Comparison of ENCODE assay signal across 1 cellular context in the genomic region with DNA sequence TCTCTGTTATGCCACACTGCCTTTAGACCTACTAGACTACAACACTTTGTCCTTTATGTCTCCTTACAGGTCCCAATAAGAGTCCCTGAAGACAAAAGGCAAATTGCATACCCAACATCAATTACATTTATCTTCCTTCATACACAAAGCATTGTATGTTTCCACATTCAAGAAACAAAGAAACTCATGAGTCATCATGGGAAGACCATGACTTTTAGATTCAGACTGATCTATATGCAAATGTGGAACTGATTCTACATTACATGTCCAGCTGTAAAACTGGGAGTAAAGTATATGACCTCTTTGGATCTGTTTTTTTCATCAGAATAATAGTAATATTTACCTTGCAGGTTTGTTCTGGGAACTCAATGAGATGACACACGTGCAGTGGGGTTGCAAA.
A peak's percentile ranks its signal among the peaks of the same experiment; 100 is the strongest.
TF ChIP-seq lines count a peak whose summit lies in the region.

No MANE protein-coding gene starts in this region.

TF ChIP-seq in K562, 482 proteins besides CTCF, POLR2A, EP300 and RAD21 (continued from another document and continues in another):
- TF ChIP-seq, protein P1, sequence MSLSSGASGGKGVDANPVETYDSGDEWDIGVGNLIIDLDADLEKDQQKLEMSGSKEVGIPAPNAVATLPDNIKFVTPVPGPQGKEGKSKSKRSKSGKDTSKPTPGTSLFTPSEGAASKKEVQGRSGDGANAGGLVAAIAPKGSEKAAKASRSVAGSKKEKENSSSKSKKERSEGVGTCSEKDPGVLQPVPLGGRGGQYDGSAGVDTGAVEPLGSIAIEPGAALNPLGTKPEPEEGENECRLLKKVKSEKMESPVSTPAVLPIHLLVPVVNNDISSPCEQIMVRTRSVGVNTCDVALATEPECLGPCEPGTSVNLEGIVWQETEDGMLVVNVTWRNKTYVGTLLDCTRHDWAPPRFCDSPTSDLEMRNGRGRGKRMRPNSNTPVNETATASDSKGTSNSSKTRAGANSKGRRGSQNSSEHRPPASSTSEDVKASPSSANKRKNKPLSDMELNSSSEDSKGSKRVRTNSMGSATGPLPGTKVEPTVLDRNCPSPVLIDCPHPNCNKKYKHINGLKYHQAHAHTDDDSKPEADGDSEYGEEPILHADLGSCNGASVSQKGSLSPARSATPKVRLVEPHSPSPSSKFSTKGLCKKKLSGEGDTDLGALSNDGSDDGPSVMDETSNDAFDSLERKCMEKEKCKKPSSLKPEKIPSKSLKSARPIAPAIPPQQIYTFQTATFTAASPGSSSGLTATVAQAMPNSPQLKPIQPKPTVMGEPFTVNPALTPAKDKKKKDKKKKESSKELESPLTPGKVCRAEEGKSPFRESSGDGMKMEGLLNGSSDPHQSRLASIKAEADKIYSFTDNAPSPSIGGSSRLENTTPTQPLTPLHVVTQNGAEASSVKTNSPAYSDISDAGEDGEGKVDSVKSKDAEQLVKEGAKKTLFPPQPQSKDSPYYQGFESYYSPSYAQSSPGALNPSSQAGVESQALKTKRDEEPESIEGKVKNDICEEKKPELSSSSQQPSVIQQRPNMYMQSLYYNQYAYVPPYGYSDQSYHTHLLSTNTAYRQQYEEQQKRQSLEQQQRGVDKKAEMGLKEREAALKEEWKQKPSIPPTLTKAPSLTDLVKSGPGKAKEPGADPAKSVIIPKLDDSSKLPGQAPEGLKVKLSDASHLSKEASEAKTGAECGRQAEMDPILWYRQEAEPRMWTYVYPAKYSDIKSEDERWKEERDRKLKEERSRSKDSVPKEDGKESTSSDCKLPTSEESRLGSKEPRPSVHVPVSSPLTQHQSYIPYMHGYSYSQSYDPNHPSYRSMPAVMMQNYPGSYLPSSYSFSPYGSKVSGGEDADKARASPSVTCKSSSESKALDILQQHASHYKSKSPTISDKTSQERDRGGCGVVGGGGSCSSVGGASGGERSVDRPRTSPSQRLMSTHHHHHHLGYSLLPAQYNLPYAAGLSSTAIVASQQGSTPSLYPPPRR (CRISPR knock-in tag; IDR thresholded peaks at IDR 0.05; ENCODE audit: borderline replicate concordance): no peak
- no peak for TF ChIP-seq KAT8 (IDR thresholded peaks at IDR 0.05; ENCODE audit: low read depth)
- peak; percentile 30; the same call in 1 of the 2 replicates for TF ChIP-seq JUND (IDR thresholded peaks at IDR 0.05; ENCODE audit: borderline replicate concordance, low read depth, low read length)
- peak; percentile 66; the same call in 2 of the 3 replicates for TF ChIP-seq JUND (tag; IDR thresholded peaks at IDR 0.05; ENCODE audit: borderline replicate concordance, low read depth, low read length)
- TF ChIP-seq, protein P2, sequence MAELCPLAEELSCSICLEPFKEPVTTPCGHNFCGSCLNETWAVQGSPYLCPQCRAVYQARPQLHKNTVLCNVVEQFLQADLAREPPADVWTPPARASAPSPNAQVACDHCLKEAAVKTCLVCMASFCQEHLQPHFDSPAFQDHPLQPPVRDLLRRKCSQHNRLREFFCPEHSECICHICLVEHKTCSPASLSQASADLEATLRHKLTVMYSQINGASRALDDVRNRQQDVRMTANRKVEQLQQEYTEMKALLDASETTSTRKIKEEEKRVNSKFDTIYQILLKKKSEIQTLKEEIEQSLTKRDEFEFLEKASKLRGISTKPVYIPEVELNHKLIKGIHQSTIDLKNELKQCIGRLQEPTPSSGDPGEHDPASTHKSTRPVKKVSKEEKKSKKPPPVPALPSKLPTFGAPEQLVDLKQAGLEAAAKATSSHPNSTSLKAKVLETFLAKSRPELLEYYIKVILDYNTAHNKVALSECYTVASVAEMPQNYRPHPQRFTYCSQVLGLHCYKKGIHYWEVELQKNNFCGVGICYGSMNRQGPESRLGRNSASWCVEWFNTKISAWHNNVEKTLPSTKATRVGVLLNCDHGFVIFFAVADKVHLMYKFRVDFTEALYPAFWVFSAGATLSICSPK (IDR thresholded peaks at IDR 0.05; ENCODE audit: borderline replicate concordance): no peak
- no peak for TF ChIP-seq ZNF431 (CRISPR knock-in tag; IDR thresholded peaks at IDR 0.05)
- no peak for TF ChIP-seq GTF2F1 (IDR thresholded peaks at IDR 0.05; ENCODE audit: low read depth, low read length)
- TF ChIP-seq ZNF395 (CRISPR knock-in tag; IDR thresholded peaks at IDR 0.05): no peak
- TF ChIP-seq SMAD1 (IDR thresholded peaks at IDR 0.05; ENCODE audit: low read depth, low read length, partially characterized antibody): no peak
- TF ChIP-seq WHSC1 (IDR thresholded peaks at IDR 0.05; ENCODE audit: low read length): no peak
- no peak for TF ChIP-seq ETS1 (conservative IDR thresholded peaks at IDR 0.05; ENCODE audit: control insufficient read depth, low read depth, low read length)
- TF ChIP-seq, protein P3, sequence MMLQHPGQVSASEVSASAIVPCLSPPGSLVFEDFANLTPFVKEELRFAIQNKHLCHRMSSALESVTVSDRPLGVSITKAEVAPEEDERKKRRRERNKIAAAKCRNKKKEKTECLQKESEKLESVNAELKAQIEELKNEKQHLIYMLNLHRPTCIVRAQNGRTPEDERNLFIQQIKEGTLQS (IDR thresholded peaks at IDR 0.05): peak; percentile 68
- TF ChIP-seq, protein P3 (CRISPR knock-in tag; conservative IDR thresholded peaks at IDR 0.05): no peak
- TF ChIP-seq PHB2 (IDR thresholded peaks at IDR 0.05; ENCODE audit: low read depth): no peak
- TF ChIP-seq SREBF2 (CRISPR knock-in tag; IDR thresholded peaks at IDR 0.05): no peak
- TF ChIP-seq MAFK (IDR thresholded peaks at IDR 0.05; ENCODE audit: low read length): peak; percentile 73
- no peak for TF ChIP-seq ERF (CRISPR knock-in tag; IDR thresholded peaks at IDR 0.05)
- TF ChIP-seq SMARCB1 (IDR thresholded peaks at IDR 0.05; ENCODE audit: insufficient read length, low read depth): no peak
- TF ChIP-seq ZSCAN29 (IDR thresholded peaks at IDR 0.05): no peak
- 0 out of 2 replicates have a peak, but pooled peaks have one; percentile 9 for TF ChIP-seq NFE2L1 (tag; IDR thresholded peaks at IDR 0.05; ENCODE audit: borderline replicate concordance, low read depth)
- no peak for TF ChIP-seq KDM1A (IDR thresholded peaks at IDR 0.05)
- no peak for TF ChIP-seq BMI1 (IDR thresholded peaks at IDR 0.05; ENCODE audit: low read length)
- TF ChIP-seq ZNF3 (CRISPR knock-in tag; IDR thresholded peaks at IDR 0.05): no peak
- no peak for TF ChIP-seq CREB3L1 (IDR thresholded peaks at IDR 0.05; ENCODE audit: borderline replicate concordance, low read depth)
- TF ChIP-seq SPI1 (IDR thresholded peaks at IDR 0.05; ENCODE audit: borderline replicate concordance, low read depth, low read length): no peak
- no peak for TF ChIP-seq ZNF146 (CRISPR knock-in tag; IDR thresholded peaks at IDR 0.05; ENCODE audit: unreplicated experiment)
- no peak for TF ChIP-seq E2F4 (CRISPR knock-in tag; IDR thresholded peaks at IDR 0.05; ENCODE audit: low read depth)
- TF ChIP-seq BCL6 (CRISPR knock-in tag; IDR thresholded peaks at IDR 0.05): no peak
- no peak for TF ChIP-seq RBM22 (IDR thresholded peaks at IDR 0.05; ENCODE audit: low read depth, low read length, poor library complexity, severe bottlenecking)
- no peak for TF ChIP-seq RBM17 (IDR thresholded peaks at IDR 0.05; ENCODE audit: borderline replicate concordance, low read depth, low read length)
- no peak for TF ChIP-seq FOSL1 (tag; conservative IDR thresholded peaks at IDR 0.05)
- TF ChIP-seq SLC30A9 (CRISPR knock-in tag; IDR thresholded peaks at IDR 0.05): no peak
- TF ChIP-seq ZBTB49 (CRISPR knock-in tag; IDR thresholded peaks at IDR 0.05; ENCODE audit: borderline replicate concordance): no peak
- TF ChIP-seq MAFG (tag; conservative IDR thresholded peaks at IDR 0.05): peak; percentile 95
- TF ChIP-seq CREB1 (IDR thresholded peaks at IDR 0.05): no peak
- TF ChIP-seq CREB1 (CRISPR knock-in tag; IDR thresholded peaks at IDR 0.05): no peak
- TF ChIP-seq SOX6 (IDR thresholded peaks at IDR 0.05): 0 out of 2 replicates have a peak, but pooled peaks have one; percentile 29
- TF ChIP-seq HSF4 (CRISPR knock-in tag; IDR thresholded peaks at IDR 0.05; ENCODE audit: borderline replicate concordance): no peak
- no peak for TF ChIP-seq MIER1 (IDR thresholded peaks at IDR 0.05; ENCODE audit: low read depth)
- TF ChIP-seq, protein P4, sequence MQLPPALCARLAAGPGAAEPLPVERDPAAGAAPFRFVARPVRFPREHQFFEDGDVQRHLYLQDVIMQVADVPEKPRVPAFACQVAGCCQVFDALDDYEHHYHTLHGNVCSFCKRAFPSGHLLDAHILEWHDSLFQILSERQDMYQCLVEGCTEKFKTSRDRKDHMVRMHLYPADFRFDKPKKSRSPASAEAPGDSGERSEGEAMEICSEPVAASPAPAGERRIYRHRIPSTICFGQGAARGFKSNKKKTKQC (CRISPR knock-in tag; IDR thresholded peaks at IDR 0.05): no peak
- no peak for TF ChIP-seq ZBTB12 (CRISPR knock-in tag; IDR thresholded peaks at IDR 0.05)
- TF ChIP-seq ZNF507 (tag; conservative IDR thresholded peaks at IDR 0.05): no peak
- TF ChIP-seq C11orf30 (IDR thresholded peaks at IDR 0.05; ENCODE audit: low read depth): peak; percentile 89
- no peak for TF ChIP-seq FUS (optimal IDR thresholded peaks at IDR 0.05; ENCODE audit: low read depth, low read length)
- no peak for TF ChIP-seq SRSF7 (optimal IDR thresholded peaks at IDR 0.05; ENCODE audit: low read depth, low read length)
- TF ChIP-seq MAFF (IDR thresholded peaks at IDR 0.05; ENCODE audit: low read length): peak; percentile 70; the same call in 1 of the 2 replicates
- no peak for TF ChIP-seq DIDO1 (tag; IDR thresholded peaks at IDR 0.05; ENCODE audit: low read depth)
- no peak for TF ChIP-seq ZNF197 (CRISPR knock-in tag; IDR thresholded peaks at IDR 0.05; ENCODE audit: low read depth)
- peak; percentile 88 for TF ChIP-seq ZNF316 (IDR thresholded peaks at IDR 0.05)
- TF ChIP-seq GATAD2B (IDR thresholded peaks at IDR 0.05; ENCODE audit: borderline replicate concordance): no peak
